ENCODE assay signal across 21 cellular contexts in the genomic region with DNA sequence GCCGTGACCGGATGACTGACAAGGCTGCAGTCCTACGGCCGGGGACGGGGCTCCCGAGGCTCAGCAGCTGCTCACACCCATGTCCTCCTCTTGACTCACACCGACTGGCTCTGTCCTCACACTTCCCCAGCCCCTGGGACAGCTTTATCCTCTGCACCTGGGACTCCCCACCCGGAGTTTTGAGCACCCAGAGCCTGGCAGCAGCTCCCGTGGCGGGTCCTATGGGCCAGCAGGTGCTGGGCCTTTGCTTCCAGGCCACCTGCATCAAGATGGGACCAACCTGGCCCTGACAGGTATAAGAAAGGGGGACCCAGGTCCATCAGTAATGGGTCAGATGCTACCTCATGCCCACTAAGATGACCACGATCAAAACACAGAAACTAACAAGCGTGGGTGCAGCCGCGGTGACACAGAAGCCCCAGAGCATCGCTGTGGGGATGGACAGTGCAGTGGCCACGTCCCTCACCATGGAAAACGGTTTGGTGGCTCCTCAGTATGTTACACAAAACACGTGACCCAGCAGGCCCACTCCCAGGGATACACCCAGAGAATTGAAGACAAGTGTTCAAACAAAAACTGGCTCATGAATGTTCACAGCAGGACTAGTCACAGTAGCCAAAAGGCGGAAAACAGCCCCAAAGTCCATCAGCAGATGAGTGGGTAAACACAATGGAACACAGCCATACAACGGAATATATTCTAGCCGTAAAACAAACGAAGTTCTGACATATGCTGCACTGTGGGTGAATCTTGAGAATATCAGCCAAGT. TPM values are rescaled to one million over a fixed set of nuclear protein-coding genes. Genes with fewer than 3 reads are reported as not detected.
DNase-seq lines count a peak whose midpoint lies in the region; ATAC-seq and TF ChIP-seq lines count a peak whose summit lies in the region.
"Had no signal": no experiment of that assay in that cellular context is flagged by ENCODE, and none has a peak within 500 bp of the region (broad histone marks: within the 10 kb centered on the region; RNA-seq: fewer than 3 reads in every experiment).

No MANE protein-coding gene starts in this region.

- CTCF ChIA-PET in IMR-90 (lab: Yijun Ruan, JAX), result interaction anchor here (0.6 kb wide), 1 partner anchor 27 kb away, joined by 6 read pairs; no protein-coding TSS in a partner anchor
- CTCF ChIA-PET in WTC11 (lab: Charles Lee), result no interaction called here

- H3K27ac Mint-ChIP-seq in WTC11, result no peak overlapping the region
- no peak overlapping the region for H3K27ac Mint-ChIP-seq in type B pancreatic cell

- dilution Hi-C loops in IMR-90 (cut with HindIII; ENCODE audit: low sequenced_read_pairs, unreplicated experiment), result no loop called here

- ATAC-seq in IMR-90 (ENCODE audit: low read depth) (no peak), WTC11 (no peak), HG02981 (IDR thresholded peaks at IDR 0.05; ENCODE audit: unreplicated experiment) (no peak)
- ATAC-seq: K562, Panc1 had no signal

- intact Hi-C loops in IMR-90 (cut with micrococcal nuclease), result loop anchor here (10.0 kb wide), 1 partner anchor 191 kb away; no protein-coding TSS in a partner anchor

- TF ChIP-seq POLR2A in IMR-90 (IDR thresholded peaks at IDR 0.05; ENCODE audit: low read depth, low read length), result no peak

- no peak overlapping the region for H2BK20ac ChIP-seq in IMR-90 (ENCODE audit: low read depth, low read length)

- 77% methylated on average over 11 of the region's 22 CpGs; no CpG with 5 or more reads in 1 of the 2 experiments for WGBS in IMR-90 (ENCODE audit: extremely low coverage in 2 of 2, insufficient read length in 1 of 2), 2 experiments
- WGBS in mesendoderm (ENCODE audit: extremely low coverage, insufficient coverage, low lambda C conversion rate), result no CpG with 5 or more reads among the region's 22 CpGs

- H3K36me3 ChIP-seq in IMR-90 (ENCODE audit: control insufficient read depth, insufficient read depth, low read length) (no peaks in the 10 kb centered on the region), mesendoderm (ENCODE audit: control insufficient read depth, insufficient read depth, low read length) (no peaks in the 10 kb centered on the region)
- H3K36me3 ChIP-seq: MG63, SJCRH30 had no signal

- no peak overlapping the region for H3K14ac ChIP-seq in IMR-90 (replicated peaks; ENCODE audit: low read depth, low read length)

- H3K23ac ChIP-seq in IMR-90 (ENCODE audit: low read depth, low read length) (no peak overlapping the region), mesendoderm (ENCODE audit: low read length) (no peak overlapping the region)

- H3K9me3 Mint-ChIP-seq in WTC11, result no peaks in the 10 kb centered on the region
- H3K9me3 Mint-ChIP-seq in type B pancreatic cell, result no peaks in the 10 kb centered on the region

- H3K27me3 Mint-ChIP-seq in WTC11 (ENCODE audit: low read depth), result peaks cover 73% of the 10 kb centered on the region
- peaks cover 32% of the 10 kb centered on the region for H3K27me3 Mint-ChIP-seq in type B pancreatic cell

- H3K4me1 Mint-ChIP-seq in WTC11 (peaks cover 16% of the 10 kb centered on the region), type B pancreatic cell (ENCODE audit: unreplicated experiment) (peaks cover 14% of the 10 kb centered on the region)

- no peaks in the 10 kb centered on the region for H4K20me1 ChIP-seq in IMR-90 (ENCODE audit: insufficient read depth, low read length)

- H4K5ac ChIP-seq in IMR-90 (ENCODE audit: low read depth, low read length), result no peak overlapping the region
- H4K5ac ChIP-seq in mesendoderm (ENCODE audit: low read length), result no peak overlapping the region

- H3K9me3 ChIP-seq in IMR-90 (ENCODE audit: control insufficient read depth, insufficient read depth, low read length), result no peaks in the 10 kb centered on the region
- H3K9me3 ChIP-seq: MG63, SJCRH30 had no signal

- no peak overlapping the region for H2BK15ac ChIP-seq in IMR-90 (ENCODE audit: low read depth, low read length)
- no peak overlapping the region for H2BK15ac ChIP-seq in mesendoderm (replicated peaks; ENCODE audit: low read depth)

- H2AK9ac ChIP-seq in IMR-90 (replicated peaks; ENCODE audit: low read depth, low read length, poor library complexity), result peak overlapping the region; percentile 65

- H3K18ac ChIP-seq in IMR-90 (ENCODE audit: low read depth, low read length) (no peak overlapping the region), mesendoderm (ENCODE audit: low read length) (no peak overlapping the region)

- TF ChIP-seq RAD21 in IMR-90 (IDR thresholded peaks at IDR 0.05; ENCODE audit: low read length), result no peak

- no peaks in the 10 kb centered on the region for H3K79me1 ChIP-seq in IMR-90 (ENCODE audit: low read depth in 1 of 2, low read length in 2 of 2)
- no peaks in the 10 kb centered on the region for H3K79me1 ChIP-seq in mesendoderm (ENCODE audit: low read length)

- H4K8ac ChIP-seq in IMR-90 (ENCODE audit: low read depth in 2 of 2, low read length in 2 of 2), result no peak overlapping the region
- no peak overlapping the region for H4K8ac ChIP-seq in mesendoderm (ENCODE audit: low read depth, low read length)

- no peak for TF ChIP-seq CTCF in IMR-90 (conservative IDR thresholded peaks at IDR 0.05; ENCODE audit: low read depth, low read length)
- TF ChIP-seq CTCF in WTC11 (IDR thresholded peaks at IDR 0.05), result no peak
- TF ChIP-seq CTCF in type B pancreatic cell (conservative IDR thresholded peaks at IDR 0.05), result no peak

- H2BK5ac ChIP-seq in IMR-90 (ENCODE audit: low read depth, low read length, poor library complexity, severe bottlenecking) (no peak overlapping the region), mesendoderm (ENCODE audit: low read length) (no peak overlapping the region)

- H4K91ac ChIP-seq in IMR-90 (ENCODE audit: insufficient read depth, low read depth, low read length), result no peak overlapping the region

- H2BK120ac ChIP-seq in IMR-90 (ENCODE audit: low read depth, low read length), result no peak overlapping the region
- H2BK120ac ChIP-seq in mesendoderm (ENCODE audit: low read depth, low read length), result no peak overlapping the region

- in situ Hi-C loops in IMR-90 (cut with MboI; ENCODE audit: low sequenced_read_pairs), result no loop called here

- H3K4me3 Mint-ChIP-seq in WTC11, result no peak overlapping the region
- H3K4me3 Mint-ChIP-seq in type B pancreatic cell, result peak overlapping the region; percentile 51

- no peak overlapping the region; the same call in 1 of the 2 replicates for H2AK5ac ChIP-seq in IMR-90 (ENCODE audit: low read depth, low read length)
- H2AK5ac ChIP-seq in mesendoderm (ENCODE audit: low read length), result no peak overlapping the region

- H3K4ac ChIP-seq in IMR-90 (ENCODE audit: low read depth, low read length) (no peak overlapping the region), mesendoderm (ENCODE audit: low read depth, low read length) (no peak overlapping the region)

- H3K27me3 ChIP-seq in IMR-90 (ENCODE audit: control insufficient read depth, insufficient read depth, low read length) (peaks cover 36% of the 10 kb centered on the region), mesendoderm (ENCODE audit: insufficient read depth, low read length, poor library complexity) (no peaks in the 10 kb centered on the region)
- H3K27me3 ChIP-seq: SJCRH30 had no signal

- DNase-seq in IMR-90 (no peak), WTC11 (ENCODE audit: low spot score) (no peak), mesendoderm (no peak), type B pancreatic cell (ENCODE audit: extremely low spot score, unreplicated experiment) (no peak), DMS79 treated with DMSO at 0.1 percent for 48 hours (lab: John Stamatoyannopoulos, UW) (no peak), NCI-H446 treated with DMSO at 0.1 percent for 48 hours (lab: John Stamatoyannopoulos, UW) (no peak)
- DNase-seq: MG63, NCI-H1048, NCI-H1436 treated with DMSO at 0.1 percent for 48 hours, NCI-H2029, NCI-H2227 treated with DMSO at 0.1 percent for 48 hours, NCI-H524, NCI-H774, SJCRH30 had no signal

- H3K9ac ChIP-seq in IMR-90 (ENCODE audit: low read depth, low read length), result no peak overlapping the region
- no peak overlapping the region for H3K9ac ChIP-seq in mesendoderm (ENCODE audit: low read length)

- H3K4me2 ChIP-seq in IMR-90 (ENCODE audit: low read depth, low read length) (no peak overlapping the region), mesendoderm (ENCODE audit: low read length) (no peak overlapping the region)

- H3K4me1 ChIP-seq in IMR-90 (ENCODE audit: control insufficient read depth, insufficient read depth, low read length) (peaks cover 9% of the 10 kb centered on the region; the same call in 1 of the 2 replicates), mesendoderm (ENCODE audit: control insufficient read depth, low read depth, low read length) (peaks cover 12% of the 10 kb centered on the region)

- H3K27ac ChIP-seq in IMR-90 (ENCODE audit: insufficient read depth, low read length) (no peak overlapping the region), mesendoderm (ENCODE audit: low read depth, low read length) (peak overlapping the region; percentile 32)
- H3K27ac ChIP-seq: SJCRH30 had no signal

- no peaks in the 10 kb centered on the region for H3K36me3 Mint-ChIP-seq in WTC11
- no peaks in the 10 kb centered on the region for H3K36me3 Mint-ChIP-seq in type B pancreatic cell
- H3K36me3 Mint-ChIP-seq: CD4-positive, alpha-beta memory T cell had no signal

- H3K79me2 ChIP-seq in mesendoderm (ENCODE audit: control insufficient read depth, insufficient read depth, low read length), result no peaks in the 10 kb centered on the region

- POLR2A ChIA-PET in IMR-90 (lab: Charles Lee; ENCODE audit: unreplicated experiment), result no interaction called here
- POLR2A ChIA-PET in WTC11 (lab: Charles Lee), result no interaction called here

- no peaks in the 10 kb centered on the region for H3K9me1 ChIP-seq in IMR-90 (ENCODE audit: insufficient read depth, low read length)

- no peak overlapping the region for H2AFZ ChIP-seq in IMR-90 (replicated peaks; ENCODE audit: low read length, poor library complexity)

- no TSS peak for BruUV-seq in IMR-90 (replicated peaks; lab: Mats Ljungman, UMichigan)

- no peak overlapping the region for H3K4me3 ChIP-seq in IMR-90 (ENCODE audit: insufficient read depth, low read depth, low read length)
- no peak overlapping the region for H3K4me3 ChIP-seq in mesendoderm (ENCODE audit: low read length)
- H3K4me3 ChIP-seq: K562, MG63, SJCRH30 had no signal

- no peak overlapping the region for H3K56ac ChIP-seq in IMR-90 (ENCODE audit: extremely low read depth, insufficient read depth, low read length)
- H3K56ac ChIP-seq in mesendoderm (ENCODE audit: low read length), result peak overlapping the region; percentile 53

RNA-seq across cellular contexts. Expression of gene NOTUM, which starts 3.3 kb away (rescaled TPM):
- total RNA-seq in IMR-90 (2012; rRNA removed), result not detected in 2 replicates
- polyA plus RNA-seq in IMR-90 (2012; rRNA removed), result 0.05 and 0.06 TPM in 2 replicates
- 0.03 and 0.07 TPM in 2 replicates for polyA plus RNA-seq in IMR-90 (2012; cell fraction: cytosol; rRNA removed)
- 0.07 and 0.22 TPM in 2 replicates for polyA plus RNA-seq in IMR-90 (2012; cell fraction: nucleus; rRNA removed; ENCODE audit: low replicate concordance)
- 1.2 to 1.9 TPM (median 1.7 TPM) in 3 replicates for total RNA-seq in WTC11 (2021)
- polyA plus RNA-seq in mesendoderm (2013, experiment 1 of 2), result 4.3 TPM
- 4.0 TPM for polyA plus RNA-seq in mesendoderm (2013, experiment 2 of 2)
- 1.9 and 3.2 TPM in 2 replicates for total RNA-seq in type B pancreatic cell (ENCODE audit: low replicate concordance)
- total RNA-seq: CD4-positive, alpha-beta memory T cell had no signal
- polyA plus RNA-seq: CD4-positive, alpha-beta memory T cell had no signal

RNA-seq across cellular contexts. Expression of gene ASPSCR1, which starts 13.2 kb away (rescaled TPM):
- 7.2 and 8.3 TPM in 2 replicates for total RNA-seq in IMR-90 (2012; rRNA removed)
- polyA plus RNA-seq in IMR-90 (2012; rRNA removed), result 17.2 and 26.0 TPM in 2 replicates
- 22.0 and 24.6 TPM in 2 replicates for polyA plus RNA-seq in IMR-90 (2012; cell fraction: cytosol; rRNA removed)
- 57.3 and 145 TPM in 2 replicates for polyA plus RNA-seq in IMR-90 (2012; cell fraction: nucleus; rRNA removed; ENCODE audit: low replicate concordance)
- 60.4 to 71.9 TPM (median 67.8 TPM) in 3 replicates for total RNA-seq in WTC11 (2021)
- 24.2 TPM for polyA plus RNA-seq in mesendoderm (2013, experiment 1 of 2)
- polyA plus RNA-seq in mesendoderm (2013, experiment 2 of 2), result 25.3 TPM
- total RNA-seq in type B pancreatic cell (ENCODE audit: low replicate concordance), result 31.5 and 35.6 TPM in 2 replicates

RNA-seq across cellular contexts. Expression of gene MYADML2, which starts 17.2 kb away (rescaled TPM):
- total RNA-seq in IMR-90 (2012; rRNA removed) (not detected in 2 replicates), WTC11 (2021) (0.44 to 0.62 TPM (median 0.46 TPM) in 3 replicates), type B pancreatic cell (ENCODE audit: low replicate concordance) (not detected in 2 replicates)
- not detected in 2 replicates for polyA plus RNA-seq in IMR-90 (2012; rRNA removed)
- polyA plus RNA-seq in IMR-90 (2012; cell fraction: cytosol; rRNA removed), result not detected in 2 replicates
- polyA plus RNA-seq in IMR-90 (2012; cell fraction: nucleus; rRNA removed; ENCODE audit: low replicate concordance), result not detected in 2 replicates
- polyA plus RNA-seq in mesendoderm (2013, experiment 1 of 2), result not detected
- polyA plus RNA-seq in mesendoderm (2013, experiment 2 of 2), result 0.01 TPM
- total RNA-seq: CD4-positive, alpha-beta memory T cell; H4; K562; LHCN-M2 had no signal
- polyA plus RNA-seq: BJ; CD4-positive, alpha-beta memory T cell; K562 had no signal

RNA-seq across cellular contexts. Expression of gene PYCR1, which starts 27.2 kb away (rescaled TPM):
- total RNA-seq in IMR-90 (2012; rRNA removed), result 95.0 and 115 TPM in 2 replicates
- polyA plus RNA-seq in IMR-90 (2012; rRNA removed), result 177 and 181 TPM in 2 replicates
- polyA plus RNA-seq in IMR-90 (2012; cell fraction: cytosol; rRNA removed), result 73.1 and 242 TPM in 2 replicates
- polyA plus RNA-seq in IMR-90 (2012; cell fraction: nucleus; rRNA removed; ENCODE audit: low replicate concordance), result 94.9 and 231 TPM in 2 replicates
- 144 to 188 TPM (median 164 TPM) in 3 replicates for total RNA-seq in WTC11 (2021)
- 79.0 TPM for polyA plus RNA-seq in mesendoderm (2013, experiment 1 of 2)
- 78.3 TPM for polyA plus RNA-seq in mesendoderm (2013, experiment 2 of 2)
- total RNA-seq in type B pancreatic cell (ENCODE audit: low replicate concordance), result 110 and 127 TPM in 2 replicates

RNA-seq across cellular contexts. Expression of gene MAFG, which starts 36.7 kb away (rescaled TPM):
- total RNA-seq in IMR-90 (2012; rRNA removed), result 6.1 and 6.4 TPM in 2 replicates
- 14.3 and 15.4 TPM in 2 replicates for polyA plus RNA-seq in IMR-90 (2012; rRNA removed)
- polyA plus RNA-seq in IMR-90 (2012; cell fraction: cytosol; rRNA removed), result 12.4 and 15.1 TPM in 2 replicates
- polyA plus RNA-seq in IMR-90 (2012; cell fraction: nucleus; rRNA removed; ENCODE audit: low replicate concordance), result 82.7 and 90.6 TPM in 2 replicates
- 24.2 to 29.8 TPM (median 24.3 TPM) in 3 replicates for total RNA-seq in WTC11 (2021)
- 25.3 TPM for polyA plus RNA-seq in mesendoderm (2013, experiment 1 of 2)
- 24.3 TPM for polyA plus RNA-seq in mesendoderm (2013, experiment 2 of 2)
- total RNA-seq in type B pancreatic cell (ENCODE audit: low replicate concordance), result 22.4 and 30.0 TPM in 2 replicates
